9 cellular contexts compared by ENCODE assay signal in the genomic region with DNA sequence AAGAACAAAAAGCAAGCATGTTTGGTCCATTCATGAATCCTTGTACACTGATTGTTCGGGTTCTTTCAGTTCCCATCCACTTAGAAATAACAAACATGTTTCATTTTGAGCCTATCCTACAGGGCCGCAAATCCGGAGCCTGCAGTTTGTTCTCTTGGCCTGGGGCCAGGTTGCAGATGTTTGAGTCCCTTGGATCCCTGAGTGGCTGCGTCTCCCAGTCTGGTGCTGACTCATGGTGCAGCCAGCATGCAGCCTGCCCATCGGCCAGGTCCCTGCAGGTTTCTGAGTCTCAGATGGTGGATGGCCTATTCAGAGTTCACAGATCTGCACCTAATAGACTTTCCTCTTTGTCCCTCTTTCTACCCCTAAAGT. TPM values are rescaled to one million over a fixed set of nuclear protein-coding genes. Genes with fewer than 3 reads are reported as not detected.
A peak's percentile ranks its signal among the peaks of the same experiment; 100 is the strongest.
DNase-seq lines count a peak whose midpoint lies in the region; ATAC-seq and TF ChIP-seq lines count a peak whose summit lies in the region.
"Had no signal": no experiment of that assay in that cellular context is flagged by ENCODE, and none has a peak within 500 bp of the region (broad histone marks: within the 10 kb centered on the region; RNA-seq: fewer than 3 reads in every experiment).

No MANE protein-coding gene starts in this region.

- peaks cover 6% of the 10 kb centered on the region for H3K36me3 ChIP-seq in A673 (ENCODE audit: insufficient read depth, low read length, poor library complexity, severe bottlenecking)
- H3K36me3 ChIP-seq in WERI-Rb-1 = peaks cover 9% of the 10 kb centered on the region
- H3K36me3 ChIP-seq in kidney epithelial cell (ENCODE audit: control insufficient read depth, insufficient read depth, low read length) = no peaks in the 10 kb centered on the region

- intact Hi-C loops in A673 (cut with micrococcal nuclease; ENCODE audit: unreplicated experiment) = loop anchor here (5.0 kb wide), 3 partner anchors 100 to 255 kb away; no protein-coding TSS in a partner anchor

- no peak for TF ChIP-seq CTCF in A673 (conservative IDR thresholded peaks at IDR 0.05; ENCODE audit: low read depth, low read length)
- no peak for TF ChIP-seq CTCF in WERI-Rb-1 (IDR thresholded peaks at IDR 0.05; ENCODE audit: low read depth, low read length)
- TF ChIP-seq CTCF in kidney epithelial cell (IDR thresholded peaks at IDR 0.05; ENCODE audit: insufficient read depth, low read length, poor library complexity, severe bottlenecking) = no peak

- POLR2A ChIA-PET in A673 (lab: Charles Lee; ENCODE audit: low non-redundant PET) = interaction anchor here (1.0 kb wide), 1 partner anchor 189 kb away, joined by 18 read pairs; no protein-coding TSS in a partner anchor

- no peaks in the 10 kb centered on the region for H3K9me3 ChIP-seq in A673 (ENCODE audit: low read depth, low read length, poor library complexity, severe bottlenecking)
- no peaks in the 10 kb centered on the region for H3K9me3 ChIP-seq in WERI-Rb-1 (ENCODE audit: severe bottlenecking)

- TSS peak; percentile 92 for BruUV-seq in A673 (replicated peaks; lab: Mats Ljungman, UMichigan)

- peak overlapping the region; percentile 94 for H3K27ac ChIP-seq in A673 (ENCODE audit: low read depth, low read length, poor library complexity, severe bottlenecking)
- no peak overlapping the region for H3K27ac ChIP-seq in WERI-Rb-1

- CTCF ChIA-PET in A673 (lab: Charles Lee) = interaction anchor here (1.3 to 1.4 kb wide), 2 partner anchors 134 to 255 kb away, joined by 3 to 4 read pairs; no protein-coding TSS in a partner anchor

- H3K4me3 ChIP-seq in A673 (ENCODE audit: low read depth, low read length, poor library complexity, severe bottlenecking) = peak overlapping the region; percentile 19
- H3K4me3 ChIP-seq in WERI-Rb-1 (ENCODE audit: low read depth, low read length) = no peak overlapping the region
- no peak overlapping the region for H3K4me3 ChIP-seq in kidney epithelial cell (ENCODE audit: low read depth, low read length)

- DNase-seq in A673 (ENCODE audit: low spot score) = peak; percentile 97
- peak; percentile 66 for DNase-seq in NCI-H1105 (lab: John Stamatoyannopoulos, UW)
- peak; percentile 30 for DNase-seq in WERI-Rb-1
- peak; percentile 61 for DNase-seq in kidney epithelial cell (ENCODE audit: low read depth)
- DNase-seq in Kasumi-1 (lab: John Stamatoyannopoulos, UW) = no peak
- DNase-seq in SKM-1 treated with dmso at 0.1 percent for 144 hours (lab: John Stamatoyannopoulos, UW; ENCODE audit: unreplicated experiment) = no peak
- DNase-seq in NOMO-1 (lab: John Stamatoyannopoulos, UW; ENCODE audit: unreplicated experiment in 2 of 2) = no peak
- DNase-seq: DND-41 had no signal

- no peak for ATAC-seq in GM19035 (IDR thresholded peaks at IDR 0.05; ENCODE audit: unreplicated experiment)

- peaks cover 44% of the 10 kb centered on the region for H3K4me1 ChIP-seq in A673 (ENCODE audit: insufficient read depth, low read length, poor library complexity, severe bottlenecking)

- H3K27me3 ChIP-seq in A673 (replicated peaks; ENCODE audit: insufficient read depth, low read depth, low read length, poor library complexity) (no peaks in the 10 kb centered on the region), WERI-Rb-1 (ENCODE audit: insufficient read depth, low read depth, severe bottlenecking) (no peaks in the 10 kb centered on the region), kidney epithelial cell (ENCODE audit: control insufficient read depth, insufficient read depth, low read length) (no peaks in the 10 kb centered on the region)

RNA-seq across cellular contexts. Expression of a gene that starts 1.9 kb away (rescaled TPM):
- total RNA-seq in A673 (2021) (794 and 833 TPM in 2 replicates), kidney epithelial cell (783 and 852 TPM in 2 replicates)

Comparison
In these comparisons a context has a peak if more than half of its experiments do, and no peak if none do; other contexts are left out.
1. DNase-seq: peak in A673 (single experiment), NCI-H1105 (single experiment), WERI-Rb-1 (single experiment) and kidney epithelial cell (single experiment); none in Kasumi-1 (0 of 2), SKM-1 treated with dmso at 0.1 percent for 144 hours (single experiment) and NOMO-1 (0 of 2).